Comparison of ENCODE assay signal across 34 cellular contexts in the genomic region with DNA sequence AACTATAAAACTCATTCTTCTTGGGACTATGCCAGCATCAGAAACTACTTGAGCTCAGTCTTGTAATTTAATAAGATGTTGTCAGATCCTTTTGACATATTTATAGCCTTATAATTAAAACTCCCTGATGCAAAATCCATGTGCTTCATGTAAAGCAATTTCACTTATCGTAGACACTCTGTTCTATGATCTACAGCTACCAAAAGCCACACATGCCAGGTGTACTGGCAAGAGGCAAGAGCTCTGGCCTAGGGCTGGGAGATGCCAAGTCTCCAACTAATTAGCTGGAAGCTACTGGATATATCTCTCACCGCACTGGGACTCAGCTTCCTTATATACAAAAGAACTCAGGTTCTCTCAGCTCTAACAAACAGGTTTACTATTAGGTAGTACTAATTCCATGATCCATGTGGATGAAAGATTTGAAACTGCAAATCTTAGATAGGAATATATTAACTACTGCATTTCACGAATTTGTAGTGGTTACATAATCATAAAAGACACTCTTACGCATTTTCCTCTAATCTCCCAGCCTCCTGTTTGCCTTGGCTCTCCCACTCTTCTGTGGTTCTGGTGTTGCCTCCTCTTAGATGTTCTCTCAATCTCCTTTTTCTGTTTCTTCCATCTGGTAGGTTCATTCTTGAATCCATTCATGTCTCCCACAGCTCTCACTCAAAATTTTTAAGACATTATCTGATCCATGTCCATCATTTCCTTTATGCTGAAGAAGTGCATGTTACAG.
"Had no signal": no experiment of that assay in that cellular context is flagged by ENCODE, and none has a peak within 500 bp of the region (broad histone marks: within the 10 kb centered on the region; RNA-seq: fewer than 3 reads in every experiment).

No MANE protein-coding gene starts in this region.

- H3K4me2 ChIP-seq: KMS-11, SK-N-SH had no signal

- H3K4me3 Mint-ChIP-seq: activated B cell treated with CpG ODN at 0.5 μM for 24 hours; activated CD4-positive, alpha-beta memory T cell treated with anti-CD3 and anti-CD28 coated beads, Interleukin-2, amount 10 ng/mL, durations not matched to agents 7 days and 5 days; activated CD8-positive, alpha-beta memory T cell treated with anti-CD3 and anti-CD28 coated beads, Interleukin-2, amount 10 ng/mL, durations not matched to agents 7 days and 5 days; activated naive CD4-positive, alpha-beta T cell treated with anti-CD3 and anti-CD28 coated beads, Interleukin-2, amount 10 ng/mL, durations not matched to agents 7 days and 5 days; activated naive CD8-positive, alpha-beta T cell; activated naive CD8-positive, alpha-beta T cell treated with anti-CD3 and anti-CD28 coated beads, Interleukin-2, amount 50 U/mL, for 24 hours; central memory CD8-positive, alpha-beta T cell; T-helper 1 cell treated with Interleukin-12 subunit alpha and Interleukin-12 subunit beta and Interleukin-4 antibody, amounts not matched to agents 30 μg/mL and 1 μg/mL, for 36 hours had no signal

- H3K4me1 ChIP-seq: ascending aorta, SJSA1 had no signal

- H3K36me3 Mint-ChIP-seq: activated CD8-positive, alpha-beta memory T cell treated with anti-CD3 and anti-CD28 coated beads, Interleukin-2, amount 10 ng/mL, durations not matched to agents 7 days and 5 days; activated naive CD4-positive, alpha-beta T cell treated with anti-CD3 and anti-CD28 coated beads, Interleukin-2, amount 10 ng/mL, durations not matched to agents 7 days and 5 days; activated naive CD8-positive, alpha-beta T cell had no signal

- H3K27me3 Mint-ChIP-seq: activated B cell treated with CpG ODN at 0.5 μM for 24 hours; activated CD4-positive, alpha-beta memory T cell treated with anti-CD3 and anti-CD28 coated beads, Interleukin-2, amount 10 ng/mL, durations not matched to agents 7 days and 5 days; activated CD8-positive, alpha-beta memory T cell treated with anti-CD3 and anti-CD28 coated beads, Interleukin-2, amount 10 ng/mL, durations not matched to agents 7 days and 5 days; activated naive CD4-positive, alpha-beta T cell treated with anti-CD3 and anti-CD28 coated beads, Interleukin-2, amount 10 ng/mL, durations not matched to agents 7 days and 5 days; activated naive CD8-positive, alpha-beta T cell treated with anti-CD3 and anti-CD28 coated beads, Interleukin-2, amount 50 U/mL, for 24 hours; central memory CD8-positive, alpha-beta T cell had no signal

- DNase-seq: activated B cell treated with CpG ODN at 0.5 μM for 24 hours; activated CD4-positive, alpha-beta memory T cell treated with anti-CD3 and anti-CD28 coated beads, Interleukin-2, amount 10 ng/mL, durations not matched to agents 7 days and 5 days; activated CD4-positive, alpha-beta T cell treated with anti-CD3 and anti-CD28 coated beads for 4 hours; activated CD4-positive, CD25-positive, alpha-beta regulatory T cell treated with anti-CD3 and anti-CD28 coated beads, Interleukin-2, amount 50 U/mL, for 72 hours; activated CD8-positive, alpha-beta memory T cell treated with anti-CD3 and anti-CD28 coated beads for 24 hours; activated CD8-positive, alpha-beta memory T cell treated with anti-CD3 and anti-CD28 coated beads, Interleukin-2, amount 10 ng/mL, durations not matched to agents 7 days and 5 days; activated CD8-positive, alpha-beta memory T cell treated with anti-CD3 and anti-CD28 coated beads, Interleukin-2, amount 50 U/mL, for 48 hours; activated effector memory CD4-positive, alpha-beta T cell treated with Interleukin-2 at 50 U/mL for 16 hours; activated naive CD4-positive, alpha-beta T cell treated with anti-CD3 and anti-CD28 coated beads, Interleukin-2, amount 10 ng/mL, durations not matched to agents 7 days and 5 days; activated naive CD8-positive, alpha-beta T cell treated with anti-CD3 and anti-CD28 coated beads, Interleukin-2, amount 50 U/mL, for 24 hours; activated T-cell treated with anti-CD3 and anti-CD28 coated beads, Interleukin-2, amount 50 U/mL, for 48 hours; amygdala; brain microvascular endothelial cell; MM.1S; MV-4-11; NCI-H1092; NCI-H1417; NCI-H146; NCI-H187; NCI-H2029 treated with DMSO at 0.1 percent for 48 hours; NCI-H2107; NCI-H345; NCI-H524 treated with DMSO at 0.1 percent for 48 hours; SHP77 treated with DMSO at 0.1 percent for 48 hours; SK-N-SH; T-helper 9 cell had no signal

- H3K9me3 Mint-ChIP-seq: activated B cell treated with CpG ODN at 0.5 μM for 24 hours; activated naive CD4-positive, alpha-beta T cell treated with anti-CD3 and anti-CD28 coated beads, Interleukin-2, amount 10 ng/mL, durations not matched to agents 7 days and 5 days; activated naive CD8-positive, alpha-beta T cell treated with anti-CD3 and anti-CD28 coated beads, Interleukin-2, amount 50 U/mL, for 24 hours; central memory CD8-positive, alpha-beta T cell; T-helper 1 cell treated with Interleukin-12 subunit alpha and Interleukin-12 subunit beta and Interleukin-4 antibody, amounts not matched to agents 30 μg/mL and 1 μg/mL, for 36 hours had no signal

- H3K27me3 ChIP-seq: ascending aorta, brain microvascular endothelial cell, cardiac muscle cell, SJSA1 had no signal

- H3K4me1 Mint-ChIP-seq: activated B cell treated with CpG ODN at 0.5 μM for 24 hours; activated CD4-positive, alpha-beta memory T cell treated with anti-CD3 and anti-CD28 coated beads, Interleukin-2, amount 10 ng/mL, durations not matched to agents 7 days and 5 days; activated CD8-positive, alpha-beta memory T cell treated with anti-CD3 and anti-CD28 coated beads, Interleukin-2, amount 10 ng/mL, durations not matched to agents 7 days and 5 days; activated naive CD4-positive, alpha-beta T cell treated with anti-CD3 and anti-CD28 coated beads, Interleukin-2, amount 10 ng/mL, durations not matched to agents 7 days and 5 days; activated naive CD8-positive, alpha-beta T cell treated with anti-CD3 and anti-CD28 coated beads, Interleukin-2, amount 50 U/mL, for 24 hours; central memory CD8-positive, alpha-beta T cell had no signal

- H3K27ac ChIP-seq: ascending aorta, brain microvascular endothelial cell, cardiac muscle cell, KMS-11, SJSA1, VCaP had no signal

- H3K36me3 ChIP-seq: ascending aorta, cardiac muscle cell, SJSA1 had no signal

- H3K27ac Mint-ChIP-seq: activated B cell treated with CpG ODN at 0.5 μM for 24 hours; activated CD4-positive, alpha-beta memory T cell treated with anti-CD3 and anti-CD28 coated beads, Interleukin-2, amount 10 ng/mL, durations not matched to agents 7 days and 5 days; activated CD8-positive, alpha-beta memory T cell treated with anti-CD3 and anti-CD28 coated beads, Interleukin-2, amount 10 ng/mL, durations not matched to agents 7 days and 5 days; activated naive CD4-positive, alpha-beta T cell treated with anti-CD3 and anti-CD28 coated beads, Interleukin-2, amount 10 ng/mL, durations not matched to agents 7 days and 5 days; activated naive CD8-positive, alpha-beta T cell; activated naive CD8-positive, alpha-beta T cell treated with anti-CD3 and anti-CD28 coated beads, Interleukin-2, amount 50 U/mL, for 24 hours; T-helper 1 cell treated with Interleukin-12 subunit alpha and Interleukin-12 subunit beta and Interleukin-4 antibody, amounts not matched to agents 30 μg/mL and 1 μg/mL, for 36 hours had no signal

- H3K4me3 ChIP-seq: ascending aorta, cardiac muscle cell, SJSA1 had no signal

- H3K9ac ChIP-seq: KMS-11, SK-N-SH had no signal

- H3K9me3 ChIP-seq: ascending aorta, SJSA1, SK-N-SH had no signal
